Comparison of ENCODE assay signal across 1 cellular context in the genomic region with DNA sequence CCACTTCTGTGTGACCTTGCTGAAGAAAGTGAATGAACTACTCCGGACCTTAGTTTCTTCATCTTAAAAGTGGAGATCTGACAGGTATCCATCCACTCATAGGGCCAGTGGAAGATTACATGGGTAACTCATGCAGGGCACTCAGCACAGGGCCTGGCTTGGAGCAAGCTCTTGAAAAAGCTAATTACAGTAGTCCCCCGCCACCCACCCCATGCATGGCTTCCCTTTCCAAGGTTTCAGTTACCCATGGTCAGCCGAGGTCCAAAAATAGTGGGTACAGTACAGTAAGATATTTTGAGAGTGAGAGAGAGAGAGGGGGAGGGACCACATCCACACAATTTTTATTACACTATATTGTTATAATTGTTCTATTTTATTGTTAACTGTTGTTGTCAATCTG.
TF ChIP-seq lines count a peak whose summit lies in the region.

No MANE protein-coding gene starts in this region.

TF ChIP-seq in IMR-90, 13 proteins besides CTCF, POLR2A, EP300 and RAD21:
- TF ChIP-seq SMC3 (IDR thresholded peaks at IDR 0.05; ENCODE audit: low read depth, low read length) (no peak), MAZ (IDR thresholded peaks at IDR 0.05; ENCODE audit: borderline replicate concordance, low read depth, low read length) (no peak), BHLHE40 (IDR thresholded peaks at IDR 0.05; ENCODE audit: low read depth, low read length) (no peak), RFX5 (IDR thresholded peaks at IDR 0.05; ENCODE audit: low read depth, low read length) (no peak), MXI1 (IDR thresholded peaks at IDR 0.05; ENCODE audit: borderline replicate concordance, low read depth, low read length) (no peak)
